In genomic region chr13:111859361-111860105, GRCh38 we compare ENCODE assay signal across 19 cellular contexts.
DNase-seq lines count a peak whose midpoint lies in the region; ATAC-seq and TF ChIP-seq lines count a peak whose summit lies in the region.
"Had no signal": no experiment of that assay in that cellular context is flagged by ENCODE, and none has a peak within 500 bp of the region (broad histone marks: within the 10 kb centered on the region; RNA-seq: fewer than 3 reads in every experiment).

No MANE protein-coding gene starts in this region.

- H3K4me2 ChIP-seq in H9 (ENCODE audit: insufficient read depth, insufficient read length, low read length), result no peak overlapping the region
- H3K4me2 ChIP-seq: A549, KMS-11 had no signal

- no peak overlapping the region for H3K9ac ChIP-seq in H9 (ENCODE audit: extremely low read depth, insufficient read length, low read length)
- H3K9ac ChIP-seq: KMS-11 had no signal

- H3K27ac ChIP-seq in H9 (ENCODE audit: insufficient read length, low read depth, low read length), result no peak overlapping the region
- H3K27ac ChIP-seq in caudate nucleus (ENCODE audit: low read depth, low read length), result peak overlapping the region; percentile 77
- no peak overlapping the region for H3K27ac ChIP-seq in spleen
- H3K27ac ChIP-seq in gastroesophageal sphincter, result no peak overlapping the region
- H3K27ac ChIP-seq: A549, KMS-11, SJCRH30 had no signal

- WGBS in H9 (ENCODE audit: extremely low coverage, insufficient read length, low lambda C conversion rate), result no CpG with 5 or more reads among the region's 16 CpGs
- WGBS in spleen, 5 donors, result 74 to 86% (median 80%) methylated on average over 13 to 16 of the region's 16 CpGs
- 74% methylated on average over 7 of the region's 16 CpGs; no CpG with 5 or more reads in 1 of the 2 donors for WGBS in gastroesophageal sphincter (ENCODE audit: low coverage in 1 of 2), 2 donors

- H2BK15ac ChIP-seq in H9 (ENCODE audit: low read depth, low read length), result no peak overlapping the region

- H3K4me3 ChIP-seq in spleen (no peak overlapping the region), gastroesophageal sphincter (no peak overlapping the region)
- H3K4me3 ChIP-seq: A549, SJCRH30 had no signal

- H4K91ac ChIP-seq in H9 (ENCODE audit: insufficient read length, low read depth, low read length), result no peak overlapping the region

- peaks cover 0 to 8% (median 3%) of the 10 kb centered on the region in 3 experiments; a peak in 2 of 7 replicates for H3K36me3 Mint-ChIP-seq in H9 (ENCODE audit: insufficient read depth in 1 of 3, low read depth in 3 of 3)

- no peak overlapping the region for H2BK12ac ChIP-seq in H9 (ENCODE audit: insufficient read length, low read depth, low read length)

- no peak overlapping the region for H3K27ac Mint-ChIP-seq in H9

- H3K27me3 ChIP-seq in H9 (ENCODE audit: insufficient read depth, low read length) (no peaks in the 10 kb centered on the region), spleen (replicated peaks in 1 of 7) (peaks cover 0 to 8% (median 0%) of the 10 kb centered on the region in 7 donors), gastroesophageal sphincter (peaks cover 20% of the 10 kb centered on the region)

- H4K20me1 ChIP-seq in H9 (ENCODE audit: control insufficient read depth, insufficient read depth, insufficient read length), result no peaks in the 10 kb centered on the region

- H3K14ac ChIP-seq in H9 (ENCODE audit: insufficient read depth, low read length), result peak overlapping the region; percentile 43; the same call in 1 of the 2 replicates

- no peak overlapping the region for H4K5ac ChIP-seq in H9 (ENCODE audit: insufficient read length, low read depth, low read length)

- H3K27me3 Mint-ChIP-seq in H9 (ENCODE audit: low read depth), result peaks cover 26% of the 10 kb centered on the region

- H3K23ac ChIP-seq in H9 (ENCODE audit: insufficient read length, low read depth, low read length), result no peak overlapping the region

- no peak for ATAC-seq in HG02870 (IDR thresholded peaks at IDR 0.05; ENCODE audit: unreplicated experiment)
- ATAC-seq in gastroesophageal sphincter, result no peak
- ATAC-seq: A549 had no signal

- intact Hi-C loops in spleen (cut with DNase I; ENCODE audit: low total_unique reads), result no loop called here

- peaks cover 3 to 6% of the 10 kb centered on the region in 2 experiments; a peak in 4 of 5 replicates for H3K9me3 Mint-ChIP-seq in H9

- H3K9me3 ChIP-seq in H9 (ENCODE audit: control insufficient read depth, low read depth, low read length), result no peaks in the 10 kb centered on the region
- H3K9me3 ChIP-seq in spleen, result peaks cover 0 to 21% (median 3%) of the 10 kb centered on the region in 8 donors
- H3K9me3 ChIP-seq in gastroesophageal sphincter, result peaks cover 0 to 14% (median 0%) of the 10 kb centered on the region in 3 donors
- H3K9me3 ChIP-seq: A549, SJCRH30 had no signal

- no peak overlapping the region for H2BK5ac ChIP-seq in H9 (ENCODE audit: insufficient read length, low read length)

- no peak overlapping the region for H3K56ac ChIP-seq in H9 (ENCODE audit: insufficient read length, low read depth, low read length)

- peak; percentile 44 for DNase-seq in NCI-H748 (lab: John Stamatoyannopoulos, UW; ENCODE audit: unreplicated experiment)
- no peak for DNase-seq in NCI-H748 treated with DMSO at 0.1 percent for 48 hours (lab: John Stamatoyannopoulos, UW)
- DNase-seq in H9, result no peak
- DNase-seq in caudate nucleus (lab: John Stamatoyannopoulos, UW), result peak in 4 of 61 donors; percentile 12 to 27 (median 24)
- peak; percentile 60 for DNase-seq in islet precursor cell
- DNase-seq in spleen, result no peak
- DNase-seq: C1 segment of cervical spinal cord; DMS 273 treated with DMSO at 0.1 percent for 48 hours; H7; NCI-H187; NCI-H524; NK-92 treated with Interleukin-12 subunit alpha and Interleukin-12 subunit beta, amount 100 ng/mL, for 24 hours; OCI-M1; RPMI8226; SJCRH30 had no signal

- H3K36me3 ChIP-seq in spleen, result no peaks in the 10 kb centered on the region
- no peaks in the 10 kb centered on the region for H3K36me3 ChIP-seq in gastroesophageal sphincter
- H3K36me3 ChIP-seq: SJCRH30 had no signal

- no peak overlapping the region for H3K18ac ChIP-seq in H9 (ENCODE audit: insufficient read length, low read depth, low read length)

- no peaks in the 10 kb centered on the region for H3K79me2 ChIP-seq in H9 (ENCODE audit: insufficient read depth, low read length)

- no peak overlapping the region for H3K4me3 Mint-ChIP-seq in H9

- no peaks in the 10 kb centered on the region for H3K79me1 ChIP-seq in H9 (ENCODE audit: insufficient read depth, low read depth, low read length, poor library complexity, severe bottlenecking)

- H2AK5ac ChIP-seq in H9 (ENCODE audit: insufficient read length, low read length), result no peak overlapping the region

- H2AFZ ChIP-seq in H9 (ENCODE audit: low read length), result no peak overlapping the region

- H3K23me2 ChIP-seq in H9 (ENCODE audit: insufficient read length, low read depth, low read length, poor library complexity, severe bottlenecking), result no peaks in the 10 kb centered on the region

- no peak overlapping the region for H2BK20ac ChIP-seq in H9 (ENCODE audit: low read depth, low read length, poor library complexity, severe bottlenecking)

- H3K4me1 Mint-ChIP-seq in H9, result peaks cover 10 to 15% of the 10 kb centered on the region in 2 experiments

- no peak for TF ChIP-seq EP300 in gastroesophageal sphincter (IDR thresholded peaks at IDR 0.05)

- no peak overlapping the region for H2BK120ac ChIP-seq in H9 (ENCODE audit: low read depth, low read length, poor library complexity, severe bottlenecking)

- no peak for TF ChIP-seq CTCF in H9 (conservative IDR thresholded peaks at IDR 0.05)
- TF ChIP-seq CTCF in spleen (IDR thresholded peaks at IDR 0.05 in 8 of 11, conservative IDR thresholded peaks at IDR 0.05 in 3 of 11), result no peak
- TF ChIP-seq CTCF in gastroesophageal sphincter (IDR thresholded peaks at IDR 0.05), result no peak

- TF ChIP-seq POLR2A in spleen (IDR thresholded peaks at IDR 0.05) (no peak), gastroesophageal sphincter (IDR thresholded peaks at IDR 0.05) (no peak)

- H3K4ac ChIP-seq in H9 (ENCODE audit: low read depth, low read length), result no peak overlapping the region

- H4K8ac ChIP-seq in H9 (replicated peaks; ENCODE audit: insufficient read length, low read depth, low read length), result no peak overlapping the region

- H3K4me1 ChIP-seq in H9 (ENCODE audit: insufficient read depth, low read length) (no peaks in the 10 kb centered on the region), spleen (no peaks in the 10 kb centered on the region), gastroesophageal sphincter (no peaks in the 10 kb centered on the region)
- H3K4me1 ChIP-seq: A549, SJCRH30 had no signal

- H3T11ph ChIP-seq in H9 (ENCODE audit: low read length), result no peak overlapping the region

Comparison
In these comparisons a context has a peak if more than half of its experiments do, and no peak if none do; other contexts are left out.
1. DNase-seq: peak in NCI-H748 (single experiment) and islet precursor cell (single experiment); none in NCI-H748 treated with DMSO at 0.1 percent for 48 hours (single experiment), H9 (single experiment) and spleen (single experiment).